In the genomic region with DNA sequence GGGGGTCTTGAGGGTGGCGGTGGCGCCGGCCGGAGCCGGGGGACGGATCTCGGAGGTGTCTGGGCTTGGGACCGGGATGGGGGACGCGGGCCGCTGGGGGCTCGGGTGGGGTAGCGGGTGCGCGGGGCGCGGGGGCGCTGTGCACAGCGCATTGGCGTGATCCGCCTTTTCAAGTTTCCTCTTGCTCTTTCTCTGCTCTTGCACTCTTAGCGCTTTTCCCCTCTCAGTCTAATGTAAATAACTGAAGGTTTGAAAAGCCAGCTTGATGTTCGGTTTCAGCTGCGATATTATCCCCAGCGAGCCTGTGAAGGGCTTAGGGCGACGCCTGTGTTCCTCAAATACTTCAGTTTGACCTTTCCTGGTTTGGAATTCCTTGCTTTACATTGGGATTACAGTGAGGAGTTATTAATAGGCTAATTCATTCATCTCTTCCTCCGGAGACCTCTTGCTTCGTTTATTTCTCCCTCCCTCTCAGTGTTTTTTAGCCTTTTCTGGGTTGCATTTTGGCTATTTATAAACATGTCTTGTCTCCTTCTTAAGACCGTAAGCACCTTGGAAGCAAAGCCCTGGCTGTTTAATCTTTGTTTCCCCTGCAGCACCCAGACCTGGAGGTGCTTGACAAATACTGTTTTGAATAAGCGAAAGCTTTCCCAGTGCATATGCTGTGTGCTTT, we compare ENCODE assay signal across 8 cellular contexts. TPM values are rescaled to one million over a fixed set of nuclear protein-coding genes. Genes with fewer than 3 reads are reported as not detected.
A peak's percentile ranks its signal among the peaks of the same experiment; 100 is the strongest.
DNase-seq lines count a peak whose midpoint lies in the region; ATAC-seq and TF ChIP-seq lines count a peak whose summit lies in the region.

No MANE protein-coding gene starts in this region.

- peak; percentile 60 for ATAC-seq in GM18498 (IDR thresholded peaks at IDR 0.05; ENCODE audit: unreplicated experiment)
- peak; percentile 45 for ATAC-seq in HG02943 (IDR thresholded peaks at IDR 0.05; ENCODE audit: low read depth, unreplicated experiment)
- ATAC-seq in heart right ventricle, result peak in 7 of 8 donors; percentile 25 to 71 (median 42)

- peak; percentile 41 for DNase-seq in ACHN
- peak; percentile 6 for DNase-seq in NOMO-1 treated with dmso at 0.1 percent for 144 hours (lab: John Stamatoyannopoulos, UW; ENCODE audit: unreplicated experiment)
- peak; percentile 45 for DNase-seq in activated naive CD4-positive, alpha-beta T cell treated with anti-CD3 and anti-CD28 coated beads, Interleukin-2, amount 50 U/mL, for 16 hours
- peak in 1 of 2 donors; percentile 31 for DNase-seq in heart right ventricle
- peak; percentile 47 for DNase-seq in putamen (ENCODE audit: low spot score)
- no peak for DNase-seq in NCI-H1048 (lab: John Stamatoyannopoulos, UW)

- H3K9me3 ChIP-seq in heart right ventricle, result peaks cover 0 to 11% (median 0%) of the 10 kb centered on the region in 11 donors

- intact Hi-C loops in heart right ventricle (cut with DNase I), result loop anchor here in 2 of 10 donors (5.0 to 10.0 kb wide), 3 partner anchors 71 to 236 kb away; a partner anchor contains a TSS

- TF ChIP-seq CTCF in heart right ventricle (IDR thresholded peaks at IDR 0.05), result peak in 3 of 9 donors; percentile 8 to 32 (median 23)

- 1% methylated on average over 27 to 31 of the region's 31 CpGs for WGBS in heart right ventricle, 2 donors

- in situ Hi-C loops in ACHN (cut with HindIII; ENCODE audit: low pct_ligation_motif_present, low pct_unique_long_range_greater_than_20kb, low sequenced_read_pairs), result no loop called here

- no peaks in the 10 kb centered on the region for H3K27me3 ChIP-seq in heart right ventricle

- H3K4me1 ChIP-seq in heart right ventricle, result peaks cover 8 to 58% (median 37%) of the 10 kb centered on the region in 9 donors

- H3K4me3 ChIP-seq in heart right ventricle, result peak overlapping the region; percentile 57 to 74 (median 68)

- no peaks in the 10 kb centered on the region for H3K36me3 ChIP-seq in heart right ventricle

- peak overlapping the region; percentile 27 to 91 (median 86) for H3K27ac ChIP-seq in heart right ventricle

RNA-seq across cellular contexts. Expression of a gene that starts 0.7 kb away (rescaled TPM):
- total RNA-seq in heart right ventricle, result 100 to 1,000 TPM in 9 of 10 donors, 10 to 100 TPM in 1; 94.8 to 131 (median 116) TPM
- 10 to 100 TPM; 15.7 to 57.1 TPM for polyA plus RNA-seq in heart right ventricle
